19 cellular contexts compared by ENCODE assay signal in the genomic region with DNA sequence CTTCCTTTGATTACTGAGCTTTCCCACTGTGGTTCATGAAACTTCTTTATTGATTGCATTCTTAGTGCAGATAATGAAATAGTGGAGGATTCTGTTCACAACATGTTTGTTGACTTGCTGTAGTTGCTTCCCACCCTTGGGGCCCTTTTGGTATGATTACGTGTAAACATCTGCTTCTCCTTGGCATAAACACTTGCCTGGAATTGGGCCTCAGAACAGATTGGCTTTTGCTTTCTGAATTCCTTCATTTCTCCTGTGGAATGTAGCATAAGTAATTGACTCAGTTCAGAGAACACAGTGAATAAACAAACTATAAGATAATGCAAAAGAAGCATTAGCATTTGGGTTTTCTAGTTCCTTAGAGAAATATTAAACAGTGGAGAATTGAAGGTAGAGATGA. TPM values are rescaled to one million over a fixed set of nuclear protein-coding genes. Genes with fewer than 3 reads are reported as not detected.
DNase-seq lines count a peak whose midpoint lies in the region; ATAC-seq and TF ChIP-seq lines count a peak whose summit lies in the region.
"Had no signal": no experiment of that assay in that cellular context is flagged by ENCODE, and none has a peak within 500 bp of the region (broad histone marks: within the 10 kb centered on the region; RNA-seq: fewer than 3 reads in every experiment).

No MANE protein-coding gene starts in this region.

- no peak overlapping the region for H3K18ac ChIP-seq in mesenchymal stem cell (ENCODE audit: low read depth in 1 of 2, low read length in 2 of 2)

- DNase-seq in left ventricle myocardium superior (no peak), heart left ventricle (no peak), esophagus squamous epithelium (lab: John Stamatoyannopoulos, UW) (no peak), mesenchymal stem cell (peak; percentile 80), vagina (ENCODE audit: extremely low spot score in 2 of 2) (no peak), nucleus accumbens (lab: John Stamatoyannopoulos, UW) (no peak)
- no peak for DNase-seq in activated naive CD4-positive, alpha-beta T cell treated with anti-CD3 and anti-CD28 coated beads, Interleukin-2, amount 50 U/mL, for 16 hours
- DNase-seq: activated CD4-positive, alpha-beta T cell treated with anti-CD3 and anti-CD28 coated beads, Interleukin-2, amount 10 ng/mL, durations not matched to agents 24 days and 14 days; activated CD8-positive, alpha-beta memory T cell treated with anti-CD3 and anti-CD28 coated beads, Interleukin-2, amount 10 ng/mL, durations not matched to agents 7 days and 5 days; activated naive CD8-positive, alpha-beta T cell treated with anti-CD3 and anti-CD28 coated beads for 36 hours; head of caudate nucleus; immature natural killer cell; NCI-H1417 treated with DMSO at 0.1 percent for 48 hours; NCI-H526 treated with DMSO at 0.1 percent for 48 hours had no signal

- intact Hi-C loops in left ventricle myocardium superior (cut with micrococcal nuclease) (no loop called here), heart left ventricle (cut with DNase I) (loop anchor here in 3 of 10 donors (5.0 to 10.0 kb wide), 4 partner anchors 104 to 242 kb away; a partner anchor contains a TSS), esophagus squamous epithelium (cut with DNase I) (loop anchor here (10.0 kb wide), 1 partner anchor 102 kb away; a partner anchor contains a TSS), vagina (cut with DNase I) (no loop called here)

- H3K79me1 ChIP-seq in mesenchymal stem cell (replicated peaks; ENCODE audit: low read length, poor library complexity, severe bottlenecking): peaks cover 29% of the 10 kb centered on the region

- no peaks in the 10 kb centered on the region for H3K9me3 ChIP-seq in heart left ventricle
- H3K9me3 ChIP-seq in esophagus squamous epithelium: no peaks in the 10 kb centered on the region
- H3K9me3 ChIP-seq in mesenchymal stem cell (ENCODE audit: control insufficient read depth, low read length): no peaks in the 10 kb centered on the region
- no peaks in the 10 kb centered on the region for H3K9me3 ChIP-seq in vagina
- H3K9me3 ChIP-seq: breast epithelium had no signal

- H3K4me1 ChIP-seq in heart left ventricle (peaks cover 0 to 15% (median 0%) of the 10 kb centered on the region in 12 donors), esophagus squamous epithelium (peaks cover 0 to 21% (median 4%) of the 10 kb centered on the region in 3 donors), mesenchymal stem cell (ENCODE audit: control insufficient read depth, insufficient read depth, low read depth, low read length) (peaks cover 4% of the 10 kb centered on the region), vagina (peaks cover 40% of the 10 kb centered on the region)
- H3K4me1 ChIP-seq: breast epithelium had no signal

- no peak overlapping the region for H2AFZ ChIP-seq in mesenchymal stem cell (ENCODE audit: low read depth, low read length)

- H3K27me3 ChIP-seq in heart left ventricle: no peaks in the 10 kb centered on the region
- H3K27me3 ChIP-seq in esophagus squamous epithelium: no peaks in the 10 kb centered on the region
- H3K27me3 ChIP-seq in mesenchymal stem cell (ENCODE audit: control insufficient read depth in 1 of 2, insufficient read depth in 1 of 2, low read length in 2 of 2): no peaks in the 10 kb centered on the region
- no peaks in the 10 kb centered on the region for H3K27me3 ChIP-seq in vagina
- H3K27me3 ChIP-seq: breast epithelium had no signal

- H4K91ac ChIP-seq in mesenchymal stem cell (ENCODE audit: low read length): no peak overlapping the region

- no peak overlapping the region for H2BK15ac ChIP-seq in mesenchymal stem cell (ENCODE audit: low read depth, poor library complexity, severe bottlenecking)

- TF ChIP-seq CTCF in heart left ventricle (IDR thresholded peaks at IDR 0.05) (no peak), esophagus squamous epithelium (IDR thresholded peaks at IDR 0.05) (no peak), vagina (IDR thresholded peaks at IDR 0.05) (no peak)

- H3K4me3 ChIP-seq in heart left ventricle (no peak overlapping the region), esophagus squamous epithelium (no peak overlapping the region), mesenchymal stem cell (ENCODE audit: insufficient read depth in 1 of 2, low read depth in 1 of 2, low read length in 2 of 2) (peak overlapping the region in 1 of 2 experiments; percentile 2), vagina (no peak overlapping the region)
- H3K4me3 ChIP-seq: breast epithelium had no signal

- no peak overlapping the region for H3K4me2 ChIP-seq in mesenchymal stem cell (ENCODE audit: low read length, poor library complexity, severe bottlenecking)

- 55 to 72% (median 67%) methylated on average over 1 of the region's 1 CpG for whole genome bisulfite sequencing in heart left ventricle, 4 donors
- WGBS in esophagus squamous epithelium, 2 donors: 47 to 90% methylated on average over 1 of the region's 1 CpG
- whole genome bisulfite sequencing in mesenchymal stem cell: 29% methylated on average over 1 of the region's 1 CpG

- H3K23ac ChIP-seq in mesenchymal stem cell (ENCODE audit: low read length in 2 of 2): no peak overlapping the region

- H2BK5ac ChIP-seq in mesenchymal stem cell (ENCODE audit: low read depth, low read length, poor library complexity, severe bottlenecking): no peak overlapping the region

- H3K36me3 ChIP-seq in heart left ventricle (peaks cover 0 to 100% (median 99%) of the 10 kb centered on the region in 9 donors), esophagus squamous epithelium (peaks cover 0 to 100% (median 39%) of the 10 kb centered on the region in 3 donors), mesenchymal stem cell (ENCODE audit: control insufficient read depth in 1 of 2, insufficient read depth in 2 of 2, low read depth in 1 of 2, low read length in 2 of 2) (peaks cover 39 to 98% of the 10 kb centered on the region in 2 experiments), vagina (peaks cover 0 to 88% of the 10 kb centered on the region in 2 donors)

- peak overlapping the region; percentile 50 for H3K9ac ChIP-seq in mesenchymal stem cell (ENCODE audit: low read length)

- H4K8ac ChIP-seq in mesenchymal stem cell (ENCODE audit: low read length): no peak overlapping the region

- peak overlapping the region in 5 of 12 donors; percentile 9 to 32 (median 22) for H3K27ac ChIP-seq in heart left ventricle
- peak overlapping the region in 3 of 4 donors; percentile 55 to 78 (median 68) for H3K27ac ChIP-seq in esophagus squamous epithelium
- peak overlapping the region; percentile 4 for H3K27ac ChIP-seq in mesenchymal stem cell (ENCODE audit: low read length, poor library complexity, severe bottlenecking)
- H3K27ac ChIP-seq in vagina: peak overlapping the region; percentile 56
- H3K27ac ChIP-seq: C4-2B, HL-60 had no signal

- no peak for TF ChIP-seq POLR2A in heart left ventricle (IDR thresholded peaks at IDR 0.05)
- TF ChIP-seq POLR2A in esophagus squamous epithelium (IDR thresholded peaks at IDR 0.05): no peak
- no peak for TF ChIP-seq POLR2A in vagina (IDR thresholded peaks at IDR 0.05)

- no peak overlapping the region for H2BK120ac ChIP-seq in mesenchymal stem cell (ENCODE audit: low read depth, low read length)

- H2BK12ac ChIP-seq in mesenchymal stem cell (ENCODE audit: low read length in 2 of 2): no peak overlapping the region

- ATAC-seq in left ventricle myocardium superior (peak; percentile 52), heart left ventricle (no peak), HG02884 (IDR thresholded peaks at IDR 0.05; ENCODE audit: unreplicated experiment) (no peak)
- ATAC-seq: activated CD8-positive, alpha-beta memory T cell treated with anti-CD3 and anti-CD28 coated beads, Interleukin-2, amount 10 ng/mL, durations not matched to agents 7 days and 5 days; activated T-helper 17 cell treated with anti-CD3 and anti-CD28 coated beads, Interleukin-2, amount 50 U/mL, for 72 hours had no signal

- no peak overlapping the region for H2AK5ac ChIP-seq in mesenchymal stem cell (ENCODE audit: low read length, severe bottlenecking)

- H3K14ac ChIP-seq in mesenchymal stem cell (ENCODE audit: low read length in 2 of 2): no peak overlapping the region

- no peak overlapping the region for H3K4ac ChIP-seq in mesenchymal stem cell (ENCODE audit: low read depth in 1 of 2, low read length in 2 of 2)

RNA-seq across cellular contexts. Expression of a gene that starts 59.5 kb away (rescaled TPM):
- 3.7 TPM for total RNA-seq in left ventricle myocardium superior
- total RNA-seq in heart left ventricle: 10 to 100 TPM in 1 of 9 donors, 1 to 10 TPM in 7, under 1 TPM in 1; 0.50 to 15.4 (median 1.5) TPM
- polyA plus RNA-seq in heart left ventricle: 10 to 100 TPM in 1 of 2 donors, under 1 TPM in 1; 0.61 to 10.8 TPM
- total RNA-seq in esophagus squamous epithelium: 10 to 100 TPM in 3 of 4 donors, 1 to 10 TPM in 1; 9.4 to 17.4 (median 15.9) TPM
- 0.37 TPM for polyA plus RNA-seq in mesenchymal stem cell (2013, experiment 1 of 2)
- polyA plus RNA-seq in mesenchymal stem cell (2013, experiment 2 of 2): 0.38 TPM
- 13.3 TPM for total RNA-seq in vagina
- total RNA-seq: activated CD8-positive, alpha-beta memory T cell treated with anti-CD3 and anti-CD28 coated beads, Interleukin-2, amount 10 ng/mL, durations not matched to agents 7 days and 5 days; activated naive CD8-positive, alpha-beta T cell treated with anti-CD3 and anti-CD28 coated beads for 36 hours had no signal
- polyA plus RNA-seq: immature natural killer cell had no signal
